ENCODE assay signal across 8 cellular contexts in genomic region chr9:35110327-35110758, GRCh38. TPM values are rescaled to one million over a fixed set of nuclear protein-coding genes. Genes with fewer than 3 reads are reported as not detected.
DNase-seq lines count a peak whose midpoint lies in the region; ATAC-seq and TF ChIP-seq lines count a peak whose summit lies in the region.

No MANE protein-coding gene starts in this region.

- no TSS peak for BruUV-seq in Calu3 (replicated peaks; lab: Mats Ljungman, UMichigan)

- TF ChIP-seq CTCF in Calu3 (IDR thresholded peaks at IDR 0.05; ENCODE audit: unreplicated experiment) (no peak), epithelial cell of esophagus (IDR thresholded peaks at IDR 0.05; ENCODE audit: insufficient read depth, low read depth, low read length, missing control alignments) (no peak), nephron progenitor cell (IDR thresholded peaks at IDR 0.05) (no peak), colonic mucosa (IDR thresholded peaks at IDR 0.05) (no peak)

- peak overlapping the region; percentile 78 for H3K4me3 ChIP-seq in epithelial cell of esophagus (ENCODE audit: low read length)
- no peak overlapping the region for H3K4me3 ChIP-seq in colonic mucosa

- peaks cover 36% of the 10 kb centered on the region for H3K4me1 Mint-ChIP-seq in Calu3 (ENCODE audit: low read depth, unreplicated experiment)
- peaks cover 61% of the 10 kb centered on the region for H3K4me1 Mint-ChIP-seq in nephron progenitor cell

- H3K27me3 ChIP-seq in colonic mucosa, result no peaks in the 10 kb centered on the region

- peak; percentile 52 for DNase-seq in Calu3
- DNase-seq in OCI-M1 (lab: John Stamatoyannopoulos, UW), result peak; percentile 42
- peak; percentile 67 for DNase-seq in epithelial cell of esophagus (ENCODE audit: low read depth)
- DNase-seq in nephron progenitor cell, result no peak
- no peak for DNase-seq in sciatic nerve (ENCODE audit: low spot score)
- no peak for DNase-seq in middle frontal gyrus (ENCODE audit: extremely low spot score, low spot score)
- no peak for DNase-seq in colonic mucosa

- no peaks in the 10 kb centered on the region for H3K9me3 ChIP-seq in colonic mucosa

- peak overlapping the region in 1 of 2 donors; percentile 78 for H3K9ac ChIP-seq in colonic mucosa (ENCODE audit: low read depth in 2 of 2, low read length in 2 of 2)

- H3K36me3 ChIP-seq in colonic mucosa, result peaks cover 7% of the 10 kb centered on the region

- H3K27ac Mint-ChIP-seq in Calu3 (ENCODE audit: unreplicated experiment) (peak overlapping the region; percentile 40), nephron progenitor cell (no peak overlapping the region)

- CTCF ChIA-PET in Calu3 (lab: Charles Lee), result no interaction called here

- no peak overlapping the region for H3K27ac ChIP-seq in colonic mucosa

- H3K9me3 Mint-ChIP-seq in Calu3 (ENCODE audit: low read depth, unreplicated experiment) (peaks cover 2% of the 10 kb centered on the region), nephron progenitor cell (no peaks in the 10 kb centered on the region)

- H3K4me3 Mint-ChIP-seq in Calu3 (ENCODE audit: low read depth, unreplicated experiment), result peak overlapping the region; percentile 67
- peak overlapping the region; percentile 82 for H3K4me3 Mint-ChIP-seq in nephron progenitor cell

- intact Hi-C loops in Calu3 (cut with micrococcal nuclease; ENCODE audit: unreplicated experiment), result loop anchor here (5.0 kb wide), 1 partner anchor 312 kb away; no protein-coding TSS in a partner anchor
- intact Hi-C loops in sciatic nerve (cut with DNase I), result no loop called here
- intact Hi-C loops in colonic mucosa (cut with DNase I), result no loop called here

- peaks cover 66% of the 10 kb centered on the region for H3K36me3 Mint-ChIP-seq in Calu3 (ENCODE audit: insufficient read depth, unreplicated experiment)
- peaks cover 13% of the 10 kb centered on the region for H3K36me3 Mint-ChIP-seq in nephron progenitor cell (ENCODE audit: low read depth)

- H3K27me3 Mint-ChIP-seq in Calu3 (ENCODE audit: unreplicated experiment) (no peaks in the 10 kb centered on the region), nephron progenitor cell (ENCODE audit: low read depth, poor library complexity) (no peaks in the 10 kb centered on the region)

- peaks cover 6% of the 10 kb centered on the region for H3K4me1 ChIP-seq in colonic mucosa

- no peak for ATAC-seq in sciatic nerve
- ATAC-seq in GM18909 (IDR thresholded peaks at IDR 0.05; ENCODE audit: poor library complexity, unreplicated experiment), result no peak

RNA-seq across cellular contexts. Expression of gene ATOSB, which starts 5.3 kb away (rescaled TPM):
- 16.8 and 17.5 TPM in 2 replicates for total RNA-seq in Calu3 (2022)
- total RNA-seq in sciatic nerve, result 15.9 TPM
- 10 to 100 TPM; 16.8 to 44.6 TPM for total RNA-seq in colonic mucosa

RNA-seq across cellular contexts. Expression of gene STOML2, which starts 7.4 kb away (rescaled TPM):
- total RNA-seq in Calu3 (2022), result 97.3 and 103 TPM in 2 replicates
- 48.5 TPM for total RNA-seq in sciatic nerve
- total RNA-seq in colonic mucosa, result 100 to 1,000 TPM; 111 to 233 TPM

RNA-seq across cellular contexts. Expression of gene PIGO, which starts 14.0 kb away (rescaled TPM):
- total RNA-seq in Calu3 (2022), result 31.9 and 32.0 TPM in 2 replicates
- 25.0 TPM for total RNA-seq in sciatic nerve
- 10 to 100 TPM; 27.6 to 51.3 TPM for total RNA-seq in colonic mucosa

RNA-seq across cellular contexts. Expression of gene FANCG, which starts 30.6 kb away (rescaled TPM):
- total RNA-seq in Calu3 (2022) (38.8 and 46.2 TPM in 2 replicates), sciatic nerve (17.5 TPM), colonic mucosa (10 to 100 TPM; 11.4 to 47.5 TPM)

RNA-seq across cellular contexts. Expression of gene VCP, which starts 37.9 kb away (rescaled TPM):
- 205 and 208 TPM in 2 replicates for total RNA-seq in Calu3 (2022)
- total RNA-seq in sciatic nerve, result 166 TPM
- 100 to 1,000 TPM; 176 to 287 TPM for total RNA-seq in colonic mucosa

Comparison
In these comparisons a context has a peak if more than half of its experiments do, and no peak if none do; other contexts are left out.
1. DNase-seq: peak in Calu3 (single experiment), OCI-M1 (single experiment) and epithelial cell of esophagus (single experiment); none in nephron progenitor cell (single experiment), sciatic nerve (single experiment), middle frontal gyrus (single experiment) and colonic mucosa (single experiment).